10 cellular contexts compared by ENCODE assay signal in genomic region chr12:124909831-124910560, GRCh38. TPM values are rescaled to one million over a fixed set of nuclear protein-coding genes. Genes with fewer than 3 reads are reported as not detected.
DNase-seq lines count a peak whose midpoint lies in the region; ATAC-seq and TF ChIP-seq lines count a peak whose summit lies in the region.
"Had no signal": no experiment of that assay in that cellular context is flagged by ENCODE, and none has a peak within 500 bp of the region (broad histone marks: within the 10 kb centered on the region; RNA-seq: fewer than 3 reads in every experiment).

No MANE protein-coding gene starts in this region.

- H3F3A ChIP-seq in GM23338 (replicated peaks; ENCODE audit: low read depth) (peaks cover 23% of the 10 kb centered on the region), smooth muscle cell (ENCODE audit: low read depth) (peaks cover 46% of the 10 kb centered on the region)

- H3K4me1 ChIP-seq in GM23338 (ENCODE audit: insufficient read depth) (peaks cover 5% of the 10 kb centered on the region; the same call in 1 of the 2 replicates), smooth muscle cell (ENCODE audit: low read depth) (peaks cover 12% of the 10 kb centered on the region)

- H3K27me3 ChIP-seq in GM23338 (ENCODE audit: insufficient read depth) = no peaks in the 10 kb centered on the region
- no peaks in the 10 kb centered on the region for H3K27me3 ChIP-seq in smooth muscle cell (ENCODE audit: low read depth)

- H3K27me3 Mint-ChIP-seq in GM23338 (ENCODE audit: insufficient read depth, low read depth, poor library complexity) = peaks cover 29% of the 10 kb centered on the region
- no peaks in the 10 kb centered on the region for H3K27me3 Mint-ChIP-seq in WTC11 (ENCODE audit: low read depth)

- peak; percentile 7; the same call in 2 of the 3 replicates for ATAC-seq in GM23338
- no peak for ATAC-seq in WTC11
- no peak for ATAC-seq in GM18519 (IDR thresholded peaks at IDR 0.05; ENCODE audit: low FRiP score, unreplicated experiment)

- no peak overlapping the region for H3K4me3 ChIP-seq in GM23338
- H3K4me3 ChIP-seq in foreskin fibroblast (ENCODE audit: low read depth in 1 of 2, low read length in 2 of 2) = peak overlapping the region; percentile 49 to 56
- H3K4me3 ChIP-seq in smooth muscle cell = no peak overlapping the region

- H3K79me2 ChIP-seq in GM23338 (replicated peaks; ENCODE audit: insufficient read depth) (peaks cover 24% of the 10 kb centered on the region), smooth muscle cell (ENCODE audit: low read depth) (peaks cover 41% of the 10 kb centered on the region)

- no peaks in the 10 kb centered on the region for H3K9me3 ChIP-seq in smooth muscle cell (replicated peaks; ENCODE audit: low read depth)

- WGBS in smooth muscle cell (ENCODE audit: low lambda C conversion rate) = 67% methylated on average over 8 of the region's 8 CpGs

- H3K36me3 Mint-ChIP-seq in GM23338 (ENCODE audit: low read depth) (peaks cover 43% of the 10 kb centered on the region), WTC11 (peaks cover 38% of the 10 kb centered on the region)

- peaks cover 18% of the 10 kb centered on the region for H3K9me3 Mint-ChIP-seq in GM23338
- peaks cover 3% of the 10 kb centered on the region; the same call in 1 of the 2 replicates for H3K9me3 Mint-ChIP-seq in WTC11

- H2AFZ ChIP-seq in GM23338 (no peak overlapping the region), smooth muscle cell (ENCODE audit: low read depth) (no peak overlapping the region)

- H3K27ac ChIP-seq in GM23338 (ENCODE audit: low read depth) = peak overlapping the region; percentile 63
- peak overlapping the region; percentile 70 for H3K27ac ChIP-seq in smooth muscle cell (ENCODE audit: low read depth)

- H3K4me2 ChIP-seq in GM23338 = no peak overlapping the region
- peak overlapping the region; percentile 82 for H3K4me2 ChIP-seq in smooth muscle cell

- DNase-seq in GM23338 (ENCODE audit: low spot score) (no peak), WTC11 (ENCODE audit: low spot score) (no peak), foreskin fibroblast (peak; percentile 59 to 72), smooth muscle cell (lab: John Stamatoyannopoulos, UW; ENCODE audit: unreplicated experiment) (no peak), NCI-H1436 (lab: John Stamatoyannopoulos, UW) (no peak), DMS53 (lab: John Stamatoyannopoulos, UW) (no peak)
- DNase-seq in activated CD4-positive, CD25-positive, alpha-beta regulatory T cell treated with anti-CD3 and anti-CD28 coated beads, Interleukin-2, amount 50 U/mL, for 72 hours = no peak
- DNase-seq: GOT3; NK-92 treated with Interleukin-12 subunit alpha and Interleukin-12 subunit beta, amount 100 ng/mL, for 24 hours had no signal

- H3K27ac Mint-ChIP-seq in GM23338 (no peak overlapping the region), WTC11 (peak overlapping the region; percentile 70)

- TF ChIP-seq CTCF in GM23338 (conservative IDR thresholded peaks at IDR 0.05; ENCODE audit: low read depth in 2 of 2) = no peak
- no peak for TF ChIP-seq CTCF in WTC11 (IDR thresholded peaks at IDR 0.05)
- TF ChIP-seq CTCF in foreskin fibroblast (IDR thresholded peaks at IDR 0.05; ENCODE audit: low read depth, low read length) = no peak
- no peak for TF ChIP-seq CTCF in smooth muscle cell (IDR thresholded peaks at IDR 0.05; ENCODE audit: borderline replicate concordance, insufficient read depth, poor library complexity, severe bottlenecking)

- H4K20me1 ChIP-seq in GM23338 (replicated peaks; ENCODE audit: insufficient read depth) = peaks cover 15% of the 10 kb centered on the region
- H4K20me1 ChIP-seq in smooth muscle cell (ENCODE audit: low read depth) = peaks cover 76% of the 10 kb centered on the region

- H3K9me2 ChIP-seq in GM23338 (ENCODE audit: insufficient read depth) = no peaks in the 10 kb centered on the region

- H3K9ac ChIP-seq in smooth muscle cell (ENCODE audit: low read depth) = no peak overlapping the region

- POLR2A ChIA-PET in WTC11 (lab: Charles Lee) = interaction anchor here (0.6 to 1.1 kb wide), 3 partner anchors 18 to 166 kb away, joined by 4 to 5 read pairs (median 5); no protein-coding TSS in a partner anchor

- H3K4me1 Mint-ChIP-seq in GM23338 (peaks cover 26% of the 10 kb centered on the region), WTC11 (peaks cover 45% of the 10 kb centered on the region)

- H3K4me3 Mint-ChIP-seq in GM23338 (no peak overlapping the region), WTC11 (no peak overlapping the region)

- H3K36me3 ChIP-seq in GM23338 (ENCODE audit: insufficient read depth) (peaks cover 8% of the 10 kb centered on the region; the same call in 1 of the 2 replicates), smooth muscle cell (ENCODE audit: low read depth) (no peaks in the 10 kb centered on the region)

- CTCF ChIA-PET in WTC11 (lab: Charles Lee) = interaction anchor here (1.1 to 1.8 kb wide), 2 partner anchors 23 to 30 kb away, joined by 3 to 9 read pairs; no protein-coding TSS in a partner anchor

TF ChIP-seq in GM23338, 12 proteins besides CTCF, POLR2A, EP300 and RAD21:
- peak; percentile 16; the same call in 1 of the 2 replicates for TF ChIP-seq POLR2AphosphoS5 (IDR thresholded peaks at IDR 0.05; ENCODE audit: low read depth)
- no peak for TF ChIP-seq JUNB (IDR thresholded peaks at IDR 0.05; ENCODE audit: unreplicated experiment)

TF ChIP-seq in WTC11, 78 proteins besides CTCF, POLR2A, EP300 and RAD21:
- no peak for TF ChIP-seq FOXJ3 (CRISPR knock-in tag; IDR thresholded peaks at IDR 0.05; ENCODE audit: borderline replicate concordance)
- 0 out of 2 replicates have a peak, but pooled peaks have one; percentile 1 for TF ChIP-seq PRRX2 (CRISPR knock-in tag; IDR thresholded peaks at IDR 0.05)
- TF ChIP-seq ZNF396 (CRISPR knock-in tag; IDR thresholded peaks at IDR 0.05; ENCODE audit: borderline replicate concordance) = no peak
- TF ChIP-seq, protein P1, sequence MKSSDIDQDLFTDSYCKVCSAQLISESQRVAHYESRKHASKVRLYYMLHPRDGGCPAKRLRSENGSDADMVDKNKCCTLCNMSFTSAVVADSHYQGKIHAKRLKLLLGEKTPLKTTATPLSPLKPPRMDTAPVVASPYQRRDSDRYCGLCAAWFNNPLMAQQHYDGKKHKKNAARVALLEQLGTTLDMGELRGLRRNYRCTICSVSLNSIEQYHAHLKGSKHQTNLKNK (CRISPR knock-in tag; IDR thresholded peaks at IDR 0.05) = 0 out of 2 replicates have a peak, but pooled peaks have one; percentile 14
- no peak for TF ChIP-seq NR2C2 (CRISPR knock-in tag; IDR thresholded peaks at IDR 0.05)
- TF ChIP-seq SMAD3 (CRISPR knock-in tag; IDR thresholded peaks at IDR 0.05; ENCODE audit: borderline replicate concordance) = no peak
- TF ChIP-seq, protein P2, sequence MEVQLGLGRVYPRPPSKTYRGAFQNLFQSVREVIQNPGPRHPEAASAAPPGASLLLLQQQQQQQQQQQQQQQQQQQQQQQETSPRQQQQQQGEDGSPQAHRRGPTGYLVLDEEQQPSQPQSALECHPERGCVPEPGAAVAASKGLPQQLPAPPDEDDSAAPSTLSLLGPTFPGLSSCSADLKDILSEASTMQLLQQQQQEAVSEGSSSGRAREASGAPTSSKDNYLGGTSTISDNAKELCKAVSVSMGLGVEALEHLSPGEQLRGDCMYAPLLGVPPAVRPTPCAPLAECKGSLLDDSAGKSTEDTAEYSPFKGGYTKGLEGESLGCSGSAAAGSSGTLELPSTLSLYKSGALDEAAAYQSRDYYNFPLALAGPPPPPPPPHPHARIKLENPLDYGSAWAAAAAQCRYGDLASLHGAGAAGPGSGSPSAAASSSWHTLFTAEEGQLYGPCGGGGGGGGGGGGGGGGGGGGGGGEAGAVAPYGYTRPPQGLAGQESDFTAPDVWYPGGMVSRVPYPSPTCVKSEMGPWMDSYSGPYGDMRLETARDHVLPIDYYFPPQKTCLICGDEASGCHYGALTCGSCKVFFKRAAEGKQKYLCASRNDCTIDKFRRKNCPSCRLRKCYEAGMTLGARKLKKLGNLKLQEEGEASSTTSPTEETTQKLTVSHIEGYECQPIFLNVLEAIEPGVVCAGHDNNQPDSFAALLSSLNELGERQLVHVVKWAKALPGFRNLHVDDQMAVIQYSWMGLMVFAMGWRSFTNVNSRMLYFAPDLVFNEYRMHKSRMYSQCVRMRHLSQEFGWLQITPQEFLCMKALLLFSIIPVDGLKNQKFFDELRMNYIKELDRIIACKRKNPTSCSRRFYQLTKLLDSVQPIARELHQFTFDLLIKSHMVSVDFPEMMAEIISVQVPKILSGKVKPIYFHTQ (CRISPR knock-in tag; IDR thresholded peaks at IDR 0.05) = no peak

RNA-seq across cellular contexts. Expression of gene UBC, which starts 4.5 kb away (rescaled TPM):
- 665 and 754 TPM in 2 replicates for total RNA-seq in GM23338 (2014; rRNA removed; shearing (Covaris generic))
- polyA plus RNA-seq in GM23338 (2016; fragmentation: Nextera tagmentation; extraction: Ambion mirVana) (511 and 519 TPM in 2 replicates), smooth muscle cell (1,322 and 1,339 TPM in 2 replicates)
- total RNA-seq in WTC11 (2021) (530 to 561 TPM (median 544 TPM) in 3 replicates), smooth muscle cell (1,327 and 1,477 TPM in 2 replicates)

RNA-seq across cellular contexts. Expression of gene SCARB1, which starts 46.3 kb away (rescaled TPM):
- 49.3 and 62.5 TPM in 2 replicates for total RNA-seq in GM23338 (2014; rRNA removed; shearing (Covaris generic))
- polyA plus RNA-seq in GM23338 (2016; fragmentation: Nextera tagmentation; extraction: Ambion mirVana) (31.0 TPM in 2 replicates), smooth muscle cell (10.1 and 16.9 TPM in 2 replicates)
- total RNA-seq in WTC11 (2021) (68.3 to 71.0 TPM (median 70.8 TPM) in 3 replicates), smooth muscle cell (4.5 and 6.8 TPM in 2 replicates)

Comparison
In these comparisons a context has a peak if more than half of its experiments do, and no peak if none do; other contexts are left out.
1. DNase-seq: peak in foreskin fibroblast (2 of 2); none in GM23338 (single experiment), WTC11 (single experiment), smooth muscle cell (single experiment), NCI-H1436 (single experiment), DMS53 (single experiment) and activated CD4-positive, CD25-positive, alpha-beta regulatory T cell treated with anti-CD3 and anti-CD28 coated beads, Interleukin-2, amount 50 U/mL, for 72 hours (single experiment).
2. H3K4me3 ChIP-seq: peak in foreskin fibroblast (2 of 2); none in GM23338 (single experiment) and smooth muscle cell (single experiment).